In the genomic region with DNA sequence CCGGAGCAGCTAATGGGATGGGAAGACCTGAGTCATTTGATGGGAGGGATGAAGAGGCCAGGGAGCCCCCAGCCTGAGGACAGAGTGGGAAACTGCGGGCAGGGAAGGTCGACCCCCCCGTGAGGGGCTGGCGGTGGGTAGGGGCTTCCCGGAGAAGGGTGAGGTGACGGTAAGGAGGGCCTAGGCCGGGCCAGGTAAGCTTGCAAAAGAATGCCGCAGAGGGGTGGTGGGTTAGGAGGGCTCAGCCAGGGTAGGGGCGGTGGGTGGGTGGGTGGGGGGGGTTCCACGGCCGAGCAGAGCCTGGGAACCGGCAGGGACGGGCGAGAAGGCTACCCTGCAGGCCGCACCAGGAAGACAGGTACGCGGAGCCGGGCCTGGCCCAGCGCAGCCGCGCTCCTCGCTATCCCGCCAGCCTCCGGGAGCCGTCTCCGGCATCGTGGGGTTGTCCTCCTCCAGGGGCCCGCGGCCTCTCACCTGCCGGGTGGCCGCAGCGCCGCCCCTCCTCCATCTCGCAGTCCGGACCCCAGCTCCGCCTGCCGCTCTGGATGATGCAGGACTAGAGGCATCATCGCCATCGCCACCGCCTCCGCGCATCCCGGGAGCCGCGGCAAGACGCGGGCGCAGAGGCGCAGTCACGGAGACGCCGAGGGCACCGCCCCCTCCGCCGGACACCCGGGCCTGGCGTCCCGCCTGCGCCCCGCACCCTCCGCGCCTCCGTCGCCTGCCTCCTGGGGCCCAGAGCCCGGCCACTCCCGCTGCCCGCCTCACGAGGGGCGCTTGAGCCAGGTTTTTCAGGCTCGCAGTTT, we compare ENCODE assay signal across 8 cellular contexts. TPM values are rescaled to one million over a fixed set of nuclear protein-coding genes. Genes with fewer than 3 reads are reported as not detected.
DNase-seq lines count a peak whose midpoint lies in the region; ATAC-seq and TF ChIP-seq lines count a peak whose summit lies in the region.

TSS of gene GPR75 (minus strand) at position 614 of the 806 bp plus-strand sequence. CDS start 5,211 bp downstream, outside the sequence.

- ATAC-seq in left cardiac atrium, result peak; percentile 80 to 88

- DNase-seq in AG04449 (ENCODE audit: low read depth, low spot score) (no peak), anterior cingulate cortex (lab: John Stamatoyannopoulos, UW) (peak in 57 of 58 donors; percentile 21 to 84 (median 68)), left cardiac atrium (peak; percentile 41), occipital lobe (lab: John Stamatoyannopoulos, UW) (peak; percentile 75), NCI-H2196 (lab: John Stamatoyannopoulos, UW; ENCODE audit: unreplicated experiment) (no peak), glomerular visceral epithelial cell (ENCODE audit: extremely low spot score) (no peak), SKM-1 treated with dmso at 0.1 percent for 144 hours (lab: John Stamatoyannopoulos, UW; ENCODE audit: unreplicated experiment) (no peak)
- no peak for DNase-seq in activated CD4-positive, alpha-beta T cell treated with anti-CD3 and anti-CD28 coated beads, Interleukin-2, amount 50 U/mL, for 4 hours

- peak within 1 kb of the TSS; percentile 27 for H3K4me3 ChIP-seq in AG04449 (ENCODE audit: low read depth, low read length)

- intact Hi-C loops in left cardiac atrium (cut with DNase I), result no loop called here

- TF ChIP-seq CTCF in AG04449 (IDR thresholded peaks at IDR 0.05; ENCODE audit: insufficient read depth, low read length, missing control alignments), result no peak

- POLR2A ChIA-PET in AG04449 (lab: Yijun Ruan, JAX), result no interaction called here

- CTCF ChIA-PET in AG04449 (lab: Yijun Ruan, JAX), result interaction anchor here (1.5 kb wide), 1 partner anchor 11 kb away, joined by 5 read pairs; no protein-coding TSS in a partner anchor

RNA-seq across cellular contexts. Expression of gene GPR75, which starts in this region (rescaled TPM):
- 1 to 10 TPM; 1.3 to 1.6 TPM for total RNA-seq in left cardiac atrium
- 15.8 TPM for total RNA-seq in occipital lobe

Comparison
In these comparisons a context has a peak if more than half of its experiments do, and no peak if none do; other contexts are left out.
1. DNase-seq: peak in anterior cingulate cortex (57 of 58), left cardiac atrium (single experiment) and occipital lobe (single experiment); none in AG04449 (single experiment), NCI-H2196 (single experiment), glomerular visceral epithelial cell (single experiment), activated CD4-positive, alpha-beta T cell treated with anti-CD3 and anti-CD28 coated beads, Interleukin-2, amount 50 U/mL, for 4 hours (0 of 2) and SKM-1 treated with dmso at 0.1 percent for 144 hours (single experiment).